Comparison of ENCODE assay signal across 13 cellular contexts in genomic region chr1:156668801-156669637, GRCh38. TPM values are rescaled to one million over a fixed set of nuclear protein-coding genes. Genes with fewer than 3 reads are reported as not detected.
DNase-seq lines count a peak whose midpoint lies in the region; ATAC-seq, FAIRE-seq and TF ChIP-seq lines count a peak whose summit lies in the region.
"Had no signal": no experiment of that assay in that cellular context is flagged by ENCODE, and none has a peak within 500 bp of the region (broad histone marks: within the 10 kb centered on the region; RNA-seq: fewer than 3 reads in every experiment).

No MANE protein-coding gene starts in this region.

- no peak for DNase-seq in IMR-90
- DNase-seq in astrocyte (ENCODE audit: low read depth), result no peak
- DNase-seq in lung (ENCODE audit: low spot score), result no peak
- no peak for DNase-seq in stimulated activated CD4-positive, alpha-beta T cell treated with anti-CD3 and anti-CD28 coated beads, Interleukin-4, amount 100 ng/mL, for 4 hours
- DNase-seq in AML-193 (lab: John Stamatoyannopoulos, UW), result no peak
- DNase-seq: CD8-positive, alpha-beta memory T cell; GM23248; Karpas-422; NCI-H2029; small intestine had no signal

- H4K20me1 ChIP-seq in IMR-90 (ENCODE audit: insufficient read depth, low read length) (peaks cover 7% of the 10 kb centered on the region), astrocyte (ENCODE audit: insufficient read depth, low read length) (peaks cover 19% of the 10 kb centered on the region)

- H3K27ac ChIP-seq in IMR-90 (ENCODE audit: insufficient read depth, low read length) (no peak overlapping the region), astrocyte (ENCODE audit: low read depth, low read length) (no peak overlapping the region), lung (ENCODE audit: low read depth in 1 of 2, low read length in 1 of 2) (peak overlapping the region; percentile 38 to 52), temporal lobe (ENCODE audit: low read depth, low read length) (peak overlapping the region; percentile 57)
- H3K27ac ChIP-seq: GM23248 had no signal

- H3K36me3 ChIP-seq in IMR-90 (ENCODE audit: control insufficient read depth, insufficient read depth, low read length) (peaks cover 10% of the 10 kb centered on the region), astrocyte (ENCODE audit: insufficient read depth, low read length) (peaks cover 17% of the 10 kb centered on the region), lung (ENCODE audit: control insufficient read depth in 2 of 2, insufficient read depth in 2 of 2, low read length in 2 of 2) (peaks cover 0 to 5% of the 10 kb centered on the region in 2 donors)

- H3K27ac Mint-ChIP-seq in astrocyte (ENCODE audit: unreplicated experiment), result peak overlapping the region; percentile 72

- H2BK20ac ChIP-seq in IMR-90 (ENCODE audit: low read depth, low read length), result no peak overlapping the region

- H3K79me1 ChIP-seq in IMR-90 (ENCODE audit: low read depth in 1 of 2, low read length in 2 of 2), result peaks cover 1 to 45% of the 10 kb centered on the region in 2 experiments; a peak in 2 of 4 replicates

- FAIRE-seq in astrocyte (lab: Jason Lieb, UNC), result no peak
- FAIRE-seq: small intestine had no signal

- no peak overlapping the region for H4K5ac ChIP-seq in IMR-90 (ENCODE audit: low read depth, low read length)

- dilution Hi-C loops in IMR-90 (cut with HindIII; ENCODE audit: low sequenced_read_pairs, unreplicated experiment), result no loop called here

- no peak overlapping the region for H2BK120ac ChIP-seq in IMR-90 (ENCODE audit: low read depth, low read length)

- in situ Hi-C loops in IMR-90 (cut with MboI; ENCODE audit: low sequenced_read_pairs), result no loop called here

- H3K9me3 ChIP-seq in IMR-90 (ENCODE audit: control insufficient read depth, insufficient read depth, low read length), result no peaks in the 10 kb centered on the region
- no peaks in the 10 kb centered on the region for H3K9me3 ChIP-seq in astrocyte (ENCODE audit: insufficient read depth, low read depth, low read length)
- H3K9me3 ChIP-seq in lung (ENCODE audit: control insufficient read depth in 2 of 2, insufficient read depth in 1 of 2, low read length in 1 of 2), result peaks cover 0 to 2% of the 10 kb centered on the region in 2 donors

- H3K79me2 ChIP-seq in astrocyte (ENCODE audit: insufficient read depth, low read length), result peaks cover 6% of the 10 kb centered on the region

- peak overlapping the region; percentile 58; the same call in 1 of the 2 replicates for H4K91ac ChIP-seq in IMR-90 (ENCODE audit: insufficient read depth, low read depth, low read length)

- H3K4me2 ChIP-seq in IMR-90 (ENCODE audit: low read depth, low read length), result no peak overlapping the region
- no peak overlapping the region for H3K4me2 ChIP-seq in astrocyte (ENCODE audit: low read length)

- no peak for TF ChIP-seq RAD21 in IMR-90 (IDR thresholded peaks at IDR 0.05; ENCODE audit: low read length)

- H3K4me1 Mint-ChIP-seq in astrocyte (ENCODE audit: low read depth, unreplicated experiment), result peaks cover 71% of the 10 kb centered on the region
- H3K4me1 Mint-ChIP-seq: CD8-positive, alpha-beta memory T cell had no signal

- H2BK5ac ChIP-seq in IMR-90 (ENCODE audit: low read depth, low read length, poor library complexity, severe bottlenecking), result no peak overlapping the region

- TF ChIP-seq POLR2A in IMR-90 (IDR thresholded peaks at IDR 0.05; ENCODE audit: low read depth, low read length), result no peak

- BruUV-seq in IMR-90 (replicated peaks; lab: Mats Ljungman, UMichigan), result TSS peak; percentile 69

- peaks cover 36% of the 10 kb centered on the region for H3K4me1 ChIP-seq in IMR-90 (ENCODE audit: control insufficient read depth, insufficient read depth, low read length)
- peaks cover 34% of the 10 kb centered on the region for H3K4me1 ChIP-seq in astrocyte (ENCODE audit: insufficient read depth, low read length)
- peaks cover 13 to 32% of the 10 kb centered on the region in 2 donors for H3K4me1 ChIP-seq in lung (ENCODE audit: control insufficient read depth in 2 of 2, insufficient read depth in 2 of 2, low read length in 2 of 2)

- no peaks in the 10 kb centered on the region for H3K9me3 Mint-ChIP-seq in astrocyte (ENCODE audit: unreplicated experiment)
- H3K9me3 Mint-ChIP-seq: CD8-positive, alpha-beta memory T cell had no signal

- peak overlapping the region; percentile 53 for H2AFZ ChIP-seq in IMR-90 (replicated peaks; ENCODE audit: low read length, poor library complexity)
- no peak overlapping the region for H2AFZ ChIP-seq in astrocyte (ENCODE audit: low read depth, low read length)
- H2AFZ ChIP-seq: GM23248 had no signal

- no peak overlapping the region for H3K23ac ChIP-seq in IMR-90 (ENCODE audit: low read depth, low read length)

- POLR2A ChIA-PET in IMR-90 (lab: Charles Lee; ENCODE audit: unreplicated experiment), result no interaction called here

- H3K4ac ChIP-seq in IMR-90 (ENCODE audit: low read depth, low read length), result peak overlapping the region; percentile 9; the same call in 1 of the 2 replicates

- H3K4me3 ChIP-seq in IMR-90 (ENCODE audit: insufficient read depth, low read depth, low read length) (no peak overlapping the region), astrocyte (ENCODE audit: insufficient read depth, low read depth, low read length) (no peak overlapping the region), lung (no peak overlapping the region)
- H3K4me3 ChIP-seq: GM23248 had no signal

- peaks cover 22% of the 10 kb centered on the region for H3K36me3 Mint-ChIP-seq in astrocyte (ENCODE audit: low read depth, unreplicated experiment)

- no peak overlapping the region for H2BK15ac ChIP-seq in IMR-90 (ENCODE audit: low read depth, low read length)

- H2AK5ac ChIP-seq in IMR-90 (ENCODE audit: low read depth, low read length), result peak overlapping the region; percentile 30; the same call in 1 of the 2 replicates

- peaks cover 22% of the 10 kb centered on the region for H3K9me1 ChIP-seq in IMR-90 (ENCODE audit: insufficient read depth, low read length)

- no peak for TF ChIP-seq CTCF in IMR-90 (conservative IDR thresholded peaks at IDR 0.05; ENCODE audit: low read depth, low read length)
- TF ChIP-seq CTCF in astrocyte (IDR thresholded peaks at IDR 0.05; ENCODE audit: insufficient read depth, low read depth, low read length), result no peak
- no peak for TF ChIP-seq CTCF in lung (IDR thresholded peaks at IDR 0.05; ENCODE audit: control extremely low read depth, extremely low read depth)

- H3K14ac ChIP-seq in IMR-90 (replicated peaks; ENCODE audit: low read depth, low read length), result no peak overlapping the region; the same call in 1 of the 2 replicates

- 74% methylated on average over 6 of the region's 17 CpGs; no CpG with 5 or more reads in 1 of the 2 experiments for WGBS in IMR-90 (ENCODE audit: extremely low coverage in 2 of 2, insufficient read length in 1 of 2), 2 experiments
- WGBS in lung, 2 donors, result 74 to 76% methylated on average over 16 to 17 of the region's 17 CpGs

- no peak overlapping the region for H2AK9ac ChIP-seq in IMR-90 (replicated peaks; ENCODE audit: low read depth, low read length, poor library complexity)

- H3K9ac ChIP-seq in IMR-90 (ENCODE audit: low read depth, low read length), result no peak overlapping the region
- H3K9ac ChIP-seq in astrocyte (ENCODE audit: low read length), result no peak overlapping the region
- H3K9ac ChIP-seq: GM23248 had no signal

- ATAC-seq in IMR-90 (ENCODE audit: low read depth) (no peak), lung (ENCODE audit: insufficient read depth, low FRiP score) (no peak), HG03045 (IDR thresholded peaks at IDR 0.05; ENCODE audit: unreplicated experiment) (no peak), GM21447 (IDR thresholded peaks at IDR 0.05; ENCODE audit: unreplicated experiment) (no peak)

- H3K4me3 Mint-ChIP-seq in astrocyte (ENCODE audit: unreplicated experiment), result peak overlapping the region; percentile 8
- H3K4me3 Mint-ChIP-seq: CD8-positive, alpha-beta memory T cell had no signal

- no peak overlapping the region; a peak in 1 of 4 replicates for H4K8ac ChIP-seq in IMR-90 (ENCODE audit: low read depth in 2 of 2, low read length in 2 of 2)

- no peaks in the 10 kb centered on the region for H3K27me3 Mint-ChIP-seq in astrocyte (ENCODE audit: low read depth, unreplicated experiment)

- H3K18ac ChIP-seq in IMR-90 (ENCODE audit: low read depth, low read length), result no peak overlapping the region

- CTCF ChIA-PET in IMR-90 (lab: Yijun Ruan, JAX), result no interaction called here

- H3K27me3 ChIP-seq in IMR-90 (ENCODE audit: control insufficient read depth, insufficient read depth, low read length), result no peaks in the 10 kb centered on the region
- no peaks in the 10 kb centered on the region for H3K27me3 ChIP-seq in astrocyte (ENCODE audit: insufficient read depth, low read length)
- H3K27me3 ChIP-seq in lung (ENCODE audit: control insufficient read depth, insufficient read depth), result no peaks in the 10 kb centered on the region

- intact Hi-C loops in IMR-90 (cut with micrococcal nuclease), result no loop called here

- H3K56ac ChIP-seq in IMR-90 (ENCODE audit: extremely low read depth, insufficient read depth, low read length), result no peak overlapping the region

RNA-seq across cellular contexts. Expression of gene NES, which starts 8.2 kb away (rescaled TPM):
- total RNA-seq in IMR-90 (2012; rRNA removed) (40.1 and 46.1 TPM in 2 replicates), astrocyte (280 and 310 TPM in 2 replicates), lung (10 to 100 TPM; 37.3 to 57.4 TPM), temporal lobe (47.2 TPM)
- polyA plus RNA-seq in IMR-90 (2012; rRNA removed) (25.3 and 26.7 TPM in 2 replicates), lung (10 to 100 TPM; 17.6 to 31.1 TPM)
- polyA plus RNA-seq in IMR-90 (2012; cell fraction: cytosol; rRNA removed), result 12.6 and 13.2 TPM in 2 replicates
- polyA plus RNA-seq in IMR-90 (2012; cell fraction: nucleus; rRNA removed; ENCODE audit: low replicate concordance), result 30.6 and 35.9 TPM in 2 replicates
- total RNA-seq: CD8-positive, alpha-beta memory T cell had no signal
- polyA plus RNA-seq: CD8-positive, alpha-beta memory T cell had no signal

RNA-seq across cellular contexts. Expression of gene BCAN, which starts 27.1 kb away (rescaled TPM):
- not detected in 2 replicates for total RNA-seq in IMR-90 (2012; rRNA removed)
- 0.07 TPM in 1 of 2 replicates, not detected in the other for polyA plus RNA-seq in IMR-90 (2012; rRNA removed)
- polyA plus RNA-seq in IMR-90 (2012; cell fraction: cytosol; rRNA removed), result 0.04 and 0.11 TPM in 2 replicates
- 0.05 TPM in 2 replicates for polyA plus RNA-seq in IMR-90 (2012; cell fraction: nucleus; rRNA removed; ENCODE audit: low replicate concordance)
- total RNA-seq in astrocyte, result 0.29 and 0.41 TPM in 2 replicates
- 1 to 10 TPM in 1 of 2 donors, under 1 TPM in 1; 0.18 to 1.1 TPM for total RNA-seq in lung
- polyA plus RNA-seq in lung, result under 1 TPM; 0.05 to 0.06 TPM
- 98.8 TPM for total RNA-seq in temporal lobe
- total RNA-seq: CD8-positive, alpha-beta memory T cell; GM23248 had no signal
- polyA plus RNA-seq: CD8-positive, alpha-beta memory T cell; GM23248 had no signal

RNA-seq across cellular contexts. Expression of gene CRABP2, which starts 36.4 kb away (rescaled TPM):
- 6.1 and 6.3 TPM in 2 replicates for total RNA-seq in IMR-90 (2012; rRNA removed)
- 12.2 and 15.7 TPM in 2 replicates for polyA plus RNA-seq in IMR-90 (2012; rRNA removed)
- 12.2 and 23.5 TPM in 2 replicates for polyA plus RNA-seq in IMR-90 (2012; cell fraction: cytosol; rRNA removed)
- polyA plus RNA-seq in IMR-90 (2012; cell fraction: nucleus; rRNA removed; ENCODE audit: low replicate concordance), result 6.7 and 8.7 TPM in 2 replicates
- 278 and 339 TPM in 2 replicates for total RNA-seq in astrocyte
- 10 to 100 TPM in 1 of 2 donors, 1 to 10 TPM in 1; 5.8 to 13.6 TPM for total RNA-seq in lung
- 1 to 10 TPM; 1.3 to 4.0 TPM for polyA plus RNA-seq in lung
- 7.1 TPM for total RNA-seq in temporal lobe
- polyA plus RNA-seq: CD8-positive, alpha-beta memory T cell had no signal

RNA-seq across cellular contexts. Expression of gene HAPLN2, which starts 49.8 kb away (rescaled TPM):
- total RNA-seq in IMR-90 (2012; rRNA removed) (not detected in 2 replicates), astrocyte (not detected in 2 replicates), lung (under 1 TPM in 1 of 2 donors, not detected in 1; 0.18 TPM), temporal lobe (0.98 TPM)
- polyA plus RNA-seq in IMR-90 (2012; rRNA removed) (not detected in 2 replicates), lung (under 1 TPM; 0.24 to 0.31 TPM)
- polyA plus RNA-seq in IMR-90 (2012; cell fraction: cytosol; rRNA removed), result 0.35 TPM in 1 of 2 replicates, not detected in the other
- 0.20 and 0.21 TPM in 2 replicates for polyA plus RNA-seq in IMR-90 (2012; cell fraction: nucleus; rRNA removed; ENCODE audit: low replicate concordance)
- total RNA-seq: CD8-positive, alpha-beta memory T cell; GM23248 had no signal
- polyA plus RNA-seq: CD8-positive, alpha-beta memory T cell; GM23248 had no signal

RNA-seq across cellular contexts. Expression of gene METTL25B, which starts 59.2 kb away (rescaled TPM):
- total RNA-seq in IMR-90 (2012; rRNA removed) (2.3 and 3.1 TPM in 2 replicates), astrocyte (9.9 and 11.1 TPM in 2 replicates), lung (10 to 100 TPM; 24.4 to 34.9 TPM), temporal lobe (6.6 TPM)
- polyA plus RNA-seq in IMR-90 (2012; rRNA removed) (9.6 and 10.1 TPM in 2 replicates), lung (10 to 100 TPM; 28.3 to 42.6 TPM)
- polyA plus RNA-seq in IMR-90 (2012; cell fraction: cytosol; rRNA removed), result 6.7 and 10.8 TPM in 2 replicates
- polyA plus RNA-seq in IMR-90 (2012; cell fraction: nucleus; rRNA removed; ENCODE audit: low replicate concordance), result 21.6 and 31.1 TPM in 2 replicates

Comparison
In these comparisons a context has a peak if more than half of its experiments do, and no peak if none do; other contexts are left out.
1. H3K27ac ChIP-seq: peak in lung (2 of 2) and temporal lobe (single experiment); none in IMR-90 (single experiment) and astrocyte (single experiment).
2. RNA of gene BCAN, which starts 27.1 kb away (total RNA-seq): 98.8 TPM in temporal lobe (single experiment); 0.18 to 1.1 TPM in lung, 0.29 to 0.41 TPM in astrocyte and not detected in IMR-90; every median in the first group is over 10 times any median in the second.
3. RNA of gene CRABP2, which starts 36.4 kb away (total RNA-seq): 278 to 339 TPM in astrocyte; 5.8 to 13.6 TPM in lung, 7.1 TPM in temporal lobe (single experiment) and 6.1 to 6.3 TPM in IMR-90; every median in the first group is over 10 times any median in the second.